ENCODE assay signal across 14 cellular contexts in genomic region chr22:19713228-19713627, GRCh38. TPM values are rescaled to one million over a fixed set of nuclear protein-coding genes. Genes with fewer than 3 reads are reported as not detected.
DNase-seq lines count a peak whose midpoint lies in the region; ATAC-seq and TF ChIP-seq lines count a peak whose summit lies in the region.
"Had no signal": no experiment of that assay in that cellular context is flagged by ENCODE, and none has a peak within 500 bp of the region (broad histone marks: within the 10 kb centered on the region; RNA-seq: fewer than 3 reads in every experiment).

No MANE protein-coding gene starts in this region.

- TF ChIP-seq CTCF in CD14-positive monocyte (IDR thresholded peaks at IDR 0.05) (no peak), brain (conservative IDR thresholded peaks at IDR 0.05) (no peak), nephron progenitor cell (IDR thresholded peaks at IDR 0.05) (no peak), dorsolateral prefrontal cortex (IDR thresholded peaks at IDR 0.05 in 54 of 56, conservative IDR thresholded peaks at IDR 0.05 in 2 of 56; ENCODE audit: low read depth in 1 of 56, partially characterized antibody in 56 of 56) (no peak)
- no peak for TF ChIP-seq CTCF in CD8-positive, alpha-beta T cell (IDR thresholded peaks at IDR 0.05)

- no peak overlapping the region for H3K4me3 ChIP-seq in CD8-positive, alpha-beta T cell (ENCODE audit: low read depth, low read length)
- peak overlapping the region in 5 of 59 donors; percentile 67 to 79 (median 77) for H3K4me3 ChIP-seq in dorsolateral prefrontal cortex

- no peaks in the 10 kb centered on the region for H3K9me3 ChIP-seq in CD8-positive, alpha-beta T cell (ENCODE audit: low read length)
- H3K9me3 ChIP-seq: BLaER1 treated with 17β-estradiol and CSF1 and Interleukin-3, amounts not matched to agents 10 nM and 100 nM; SJCRH30; suprapubic skin had no signal

- H3K36me3 Mint-ChIP-seq in CD14-positive monocyte (peaks cover 0 to 2% of the 10 kb centered on the region in 2 donors), brain (no peaks in the 10 kb centered on the region), nephron progenitor cell (ENCODE audit: low read depth) (no peaks in the 10 kb centered on the region)
- H3K36me3 Mint-ChIP-seq in CD8-positive, alpha-beta T cell: no peaks in the 10 kb centered on the region

- peaks cover 10% of the 10 kb centered on the region for H3K4me1 Mint-ChIP-seq in CD14-positive monocyte
- peaks cover 6% of the 10 kb centered on the region for H3K4me1 Mint-ChIP-seq in CD8-positive, alpha-beta T cell (ENCODE audit: low read depth)
- peaks cover 54% of the 10 kb centered on the region for H3K4me1 Mint-ChIP-seq in brain
- H3K4me1 Mint-ChIP-seq in nephron progenitor cell: peaks cover 10% of the 10 kb centered on the region

- H3K4me3 Mint-ChIP-seq in CD14-positive monocyte (peak overlapping the region; percentile 75 to 87), brain (peak overlapping the region; percentile 81 to 83 (median 83)), nephron progenitor cell (peak overlapping the region; percentile 80)
- peak overlapping the region; percentile 78 for H3K4me3 Mint-ChIP-seq in CD8-positive, alpha-beta T cell

- peaks cover 12% of the 10 kb centered on the region for H3K27me3 ChIP-seq in CD8-positive, alpha-beta T cell (ENCODE audit: insufficient read depth, low read length)
- peaks cover 0 to 6% (median 0%) of the 10 kb centered on the region in 45 donors for H3K27me3 ChIP-seq in dorsolateral prefrontal cortex

- peaks cover 17% of the 10 kb centered on the region for H3K4me1 ChIP-seq in CD8-positive, alpha-beta T cell (ENCODE audit: insufficient read depth, low read length)

- intact Hi-C loops in CD14-positive monocyte (cut with micrococcal nuclease) (no loop called here), dorsolateral prefrontal cortex (cut with DNase I) (loop anchor here in 1 of 2 donors (10.0 kb wide), 1 partner anchor 238 kb away; the partner anchor contains the start of genes CDC45 and UFD1)
- intact Hi-C loops in CD8-positive, alpha-beta T cell (cut with DNase I, micrococcal nuclease): no loop called here

- DNase-seq in CD14-positive monocyte (ENCODE audit: low spot score) (no peak), nephron progenitor cell (no peak), dorsolateral prefrontal cortex (no peak), HUDEP-2 (lab: John Stamatoyannopoulos, UW; ENCODE audit: unreplicated experiment in 76 of 76) (no peak), NCI-H82 (lab: John Stamatoyannopoulos, UW) (no peak)
- no peak for DNase-seq in CD8-positive, alpha-beta T cell
- DNase-seq: activated CD4-positive, alpha-beta T cell treated with anti-CD3 and anti-CD28 coated beads, Interleukin-2, amount 50 U/mL, for 4 hours; activated effector memory CD4-positive, alpha-beta T cell treated with anti-CD3 and anti-CD28 coated beads, Interleukin-2, amount 50 U/mL, for 16 hours; NCI-H226; SJCRH30; stimulated activated CD4-positive, alpha-beta T cell treated with anti-CD3 and anti-CD28 coated beads, Interleukin-2, amount 100 ng/mL, for 24 hours had no signal

- POLR2A ChIA-PET in CD8-positive, alpha-beta T cell (lab: Charles Lee): no interaction called here

- H3K27ac ChIP-seq in CD8-positive, alpha-beta T cell (ENCODE audit: low read depth, low read length): no peak overlapping the region
- H3K27ac ChIP-seq in dorsolateral prefrontal cortex: no peak overlapping the region
- H3K27ac ChIP-seq: BLaER1 treated with 17β-estradiol and CSF1 and Interleukin-3, amounts not matched to agents 10 nM and 100 nM; SJCRH30; suprapubic skin had no signal

- H3K27ac Mint-ChIP-seq in CD14-positive monocyte (no peak overlapping the region), brain (peak overlapping the region in 4 of 5 experiments; percentile 32 to 93 (median 63)), nephron progenitor cell (no peak overlapping the region)
- no peak overlapping the region for H3K27ac Mint-ChIP-seq in CD8-positive, alpha-beta T cell

- H3K9me3 Mint-ChIP-seq in CD14-positive monocyte: peaks cover 0 to 5% (median 0%) of the 10 kb centered on the region in 7 donors
- H3K9me3 Mint-ChIP-seq in CD8-positive, alpha-beta T cell: no peaks in the 10 kb centered on the region
- H3K9me3 Mint-ChIP-seq in brain: no peaks in the 10 kb centered on the region
- H3K9me3 Mint-ChIP-seq in nephron progenitor cell: no peaks in the 10 kb centered on the region

- no peaks in the 10 kb centered on the region for H3K36me3 ChIP-seq in CD8-positive, alpha-beta T cell (ENCODE audit: insufficient read depth, low read length)
- H3K36me3 ChIP-seq: BLaER1 treated with 17β-estradiol and CSF1 and Interleukin-3, amounts not matched to agents 10 nM and 100 nM; SJCRH30; suprapubic skin had no signal

- ATAC-seq in CD8-positive, alpha-beta T cell: no peak

- CTCF ChIA-PET in CD8-positive, alpha-beta T cell (lab: Charles Lee): interaction anchor here (1.0 to 1.7 kb wide), 3 partner anchors 18 to 83 kb away, joined by 3 to 4 read pairs (median 4); no protein-coding TSS in a partner anchor

- peaks cover 29 to 49% (median 32%) of the 10 kb centered on the region in 3 donors for H3K27me3 Mint-ChIP-seq in CD14-positive monocyte (ENCODE audit: low read depth in 3 of 3)
- peaks cover 12% of the 10 kb centered on the region for H3K27me3 Mint-ChIP-seq in CD8-positive, alpha-beta T cell (ENCODE audit: low read depth)
- peaks cover 2% of the 10 kb centered on the region for H3K27me3 Mint-ChIP-seq in brain
- H3K27me3 Mint-ChIP-seq in nephron progenitor cell (ENCODE audit: low read depth, poor library complexity): peaks cover 67% of the 10 kb centered on the region

RNA-seq across cellular contexts. Expression of gene SEPTIN5, which starts 1.1 kb away (rescaled TPM):
- polyA plus RNA-seq in CD14-positive monocyte: under 1 TPM in 1 of 2 donors, not detected in 1; 0.50 TPM
- 1 to 10 TPM in 1 of 2 experiments, under 1 TPM in 1; 0.75 to 1.4 TPM for total RNA-seq in CD8-positive, alpha-beta T cell
- polyA plus RNA-seq in brain (ENCODE audit: insufficient read depth, low read depth, low replicate concordance): 290 TPM
- total RNA-seq in dorsolateral prefrontal cortex: 100 to 1,000 TPM in 119 of 120 experiments, 10 to 100 TPM in 1; 92.1 to 538 (median 349) TPM

RNA-seq across cellular contexts. Expression of gene GP1BB, which starts 10.1 kb away (rescaled TPM):
- polyA plus RNA-seq in CD14-positive monocyte: 1 to 10 TPM in 1 of 2 donors, under 1 TPM in 1; 0.26 to 1.5 TPM
- under 1 TPM in 1 of 2 experiments, not detected in 1; 0.39 TPM for total RNA-seq in CD8-positive, alpha-beta T cell
- 46.2 TPM for polyA plus RNA-seq in brain (ENCODE audit: insufficient read depth, low read depth, low replicate concordance)
- 10 to 100 TPM in 55 of 120 experiments, 1 to 10 TPM in 28, under 1 TPM in 1, not detected in 36; 0.95 to 53.7 (median 14.7) TPM for total RNA-seq in dorsolateral prefrontal cortex

RNA-seq across cellular contexts. Expression of gene TBX1, which starts 47.4 kb away (rescaled TPM):
- polyA plus RNA-seq in CD14-positive monocyte (not detected), brain (ENCODE audit: insufficient read depth, low read depth, low replicate concordance) (0.53 TPM)
- total RNA-seq in CD8-positive, alpha-beta T cell: not detected
- total RNA-seq in dorsolateral prefrontal cortex: 1 to 10 TPM in 44 of 120 experiments, under 1 TPM in 62, not detected in 14; 0.24 to 3.0 (median 0.91) TPM

Comparison
In these comparisons a context has a peak if more than half of its experiments do, and no peak if none do; other contexts are left out.
1. H3K27ac Mint-ChIP-seq: peak in brain (4 of 5); none in CD14-positive monocyte (0 of 7), CD8-positive, alpha-beta T cell (single experiment) and nephron progenitor cell (single experiment).
2. RNA of gene SEPTIN5, which starts 1.1 kb away (total RNA-seq): 92.1 to 538 TPM in dorsolateral prefrontal cortex; 0.75 to 1.4 TPM in CD8-positive, alpha-beta T cell; every median in the first group is over 10 times any median in the second.
3. Peak in every context shown above with its lines, with median percentiles within 50 percentile points of each other: H3K4me3 Mint-ChIP-seq.